33 cellular contexts compared by ENCODE assay signal in genomic region chr5:22058620-22059019, GRCh38.
"Had no signal": no experiment of that assay in that cellular context is flagged by ENCODE, and none has a peak within 500 bp of the region (broad histone marks: within the 10 kb centered on the region; RNA-seq: fewer than 3 reads in every experiment).

No MANE protein-coding gene starts in this region.

- H3K27ac ChIP-seq: adrenal gland, ascending aorta, body of pancreas, brain microvascular endothelial cell, breast epithelium, cardiac muscle cell had no signal

- FAIRE-seq: astrocyte, bronchial epithelial cell had no signal

- H3K27me3 ChIP-seq: adrenal gland, ascending aorta, body of pancreas, brain microvascular endothelial cell, breast epithelium, cardiac muscle cell had no signal

- DNase-seq: activated effector memory CD4-positive, alpha-beta T cell treated with anti-CD3 and anti-CD28 coated beads, Interleukin-2, amount 50 U/mL, for 16 hours; activated effector memory CD4-positive, alpha-beta T cell treated with Interleukin-2 at 50 U/mL for 16 hours; activated gamma-delta T cell; activated gamma-delta T cell treated with Interleukin-2 at 50 U/mL for 16 hours; activated naive CD4-positive, alpha-beta T cell; activated naive CD4-positive, alpha-beta T cell treated with anti-CD3 and anti-CD28 coated beads for 36 hours; activated naive CD4-positive, alpha-beta T cell treated with anti-CD3 and anti-CD28 coated beads, Interleukin-2, amount 10 ng/mL, durations not matched to agents 7 days and 5 days; activated naive CD4-positive, alpha-beta T cell treated with anti-CD3 and anti-CD28 coated beads, Interleukin-2, amount 50 U/mL, for 16 hours; activated naive CD4-positive, alpha-beta T cell treated with Interleukin-2 at 50 U/mL for 16 hours; activated naive CD8-positive, alpha-beta T cell treated with anti-CD3 and anti-CD28 coated beads for 36 hours; activated naive CD8-positive, alpha-beta T cell treated with anti-CD3 and anti-CD28 coated beads, Interleukin-2, amount 10 ng/mL, durations not matched to agents 7 days and 5 days; activated naive CD8-positive, alpha-beta T cell treated with anti-CD3 and anti-CD28 coated beads, Interleukin-2, amount 50 U/mL, for 24 hours; activated T-cell treated with anti-CD3 and anti-CD28 coated beads, Interleukin-2, amount 50 U/mL, for 24 hours; activated T-cell treated with anti-CD3 and anti-CD28 coated beads, Interleukin-2, amount 50 U/mL, for 4 hours; activated T-cell treated with anti-CD3 and anti-CD28 coated beads, Interleukin-2, amount 50 U/mL, for 48 hours; activated T-cell treated with anti-CD3 and anti-CD28 coated beads, Interleukin-2, amount 50 U/mL, for 72 hours; adrenal gland; amniotic stem cell; amygdala; anterior cingulate cortex; aorta; body of pancreas; brain microvascular endothelial cell; caudate nucleus; central memory CD4-positive, alpha-beta T cell; cerebellar nuclear complex had no signal

- ATAC-seq: activated naive CD4-positive, alpha-beta T cell treated with anti-CD3 and anti-CD28 coated beads, Interleukin-2, amount 50 U/mL, for 72 hours; activated naive CD8-positive, alpha-beta T cell treated with anti-CD3 and anti-CD28 coated beads, Interleukin-2, amount 50 U/mL, for 24 hours; activated T-cell treated with anti-CD3 and anti-CD28 coated beads, Interleukin-2, amount 50 U/mL, for 4 hours; activated T-cell treated with anti-CD3 and anti-CD28 coated beads, Interleukin-2, amount 50 U/mL, for 72 hours; activated T-helper 17 cell treated with anti-CD3 and anti-CD28 coated beads, Interleukin-2, amount 50 U/mL, for 72 hours; body of pancreas had no signal

- H3K36me3 ChIP-seq: adrenal gland, ascending aorta, brain microvascular endothelial cell, breast epithelium, cardiac muscle cell had no signal

- H3K9me3 ChIP-seq: adrenal gland, ascending aorta, body of pancreas, breast epithelium had no signal

- H3K4me3 ChIP-seq: adrenal gland, ascending aorta, body of pancreas, breast epithelium, cardiac muscle cell had no signal

- H3K4me1 ChIP-seq: adrenal gland, ascending aorta, body of pancreas, breast epithelium had no signal
